ENCODE assay signal across 5 cellular contexts in the genomic region with DNA sequence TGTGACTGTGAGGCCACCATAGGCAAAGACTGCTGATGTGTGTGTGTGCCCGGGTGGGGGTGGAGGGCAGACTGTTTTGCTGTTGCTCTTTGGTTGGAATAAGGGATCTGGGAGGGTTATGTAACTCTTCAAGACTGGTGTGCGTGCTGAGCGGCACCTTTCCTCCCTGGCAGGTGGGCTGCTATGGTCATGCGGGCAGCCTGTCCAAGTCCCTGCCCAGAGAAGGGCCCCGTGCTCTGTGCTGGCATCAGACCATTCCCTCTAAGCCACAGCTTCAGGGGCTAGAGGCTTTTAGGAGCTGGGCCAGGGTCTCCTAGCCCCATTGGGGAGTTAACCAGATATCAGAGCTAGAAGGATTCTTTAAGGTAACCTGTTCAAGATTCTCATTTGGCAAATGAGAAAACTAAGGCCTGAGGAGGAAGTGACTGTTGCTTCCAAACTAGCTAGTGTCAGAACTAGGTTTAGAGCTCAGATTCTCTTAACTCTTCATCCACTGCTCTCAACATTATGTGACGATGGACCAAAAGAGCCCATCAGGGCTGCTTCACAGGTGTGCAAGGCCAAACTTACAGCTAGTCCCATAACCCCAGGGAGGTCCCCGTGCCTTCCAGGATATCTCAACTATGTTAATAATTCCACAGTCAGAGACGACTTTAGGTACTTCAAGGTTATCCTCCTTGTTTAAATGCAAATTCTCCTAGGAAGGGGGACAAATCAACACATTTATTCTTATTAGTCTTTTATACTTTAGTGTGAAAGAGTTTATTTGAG. TPM values are rescaled to one million over a fixed set of nuclear protein-coding genes. Genes with fewer than 3 reads are reported as not detected.
"Had no signal": no experiment of that assay in that cellular context is flagged by ENCODE, and none has a peak within 500 bp of the region (broad histone marks: within the 10 kb centered on the region; RNA-seq: fewer than 3 reads in every experiment).

No MANE protein-coding gene starts in this region.

RNA-seq across cellular contexts. Expression of a gene that starts 8.0 kb away (rescaled TPM):
- total RNA-seq: GM23248, H4, HepG2, HT-29 had no signal
- polyA plus RNA-seq: GM23248, HepG2, IgD-negative memory B cell had no signal
